In genomic region chr2:43142921-43143438, GRCh38 we compare ENCODE assay signal across 1 cellular context.
TF ChIP-seq lines count a peak whose summit lies in the region.

No MANE protein-coding gene starts in this region.

TF ChIP-seq in HepG2, 621 proteins besides CTCF, POLR2A, EP300 and RAD21 (continued from another document and continues in another):
- TF ChIP-seq SP5 (CRISPR knock-in tag; IDR thresholded peaks at IDR 0.05; ENCODE audit: borderline replicate concordance, low read depth) (no peak), HMGA1 (CRISPR knock-in tag; conservative IDR thresholded peaks at IDR 0.05) (no peak), ZFP1 (CRISPR knock-in tag; IDR thresholded peaks at IDR 0.05) (no peak), SNAI1 (CRISPR knock-in tag; IDR thresholded peaks at IDR 0.05; ENCODE audit: borderline replicate concordance) (no peak), ZNF432 (CRISPR knock-in tag; IDR thresholded peaks at IDR 0.05; ENCODE audit: borderline replicate concordance) (no peak), PPARG (CRISPR knock-in tag; conservative IDR thresholded peaks at IDR 0.05) (no peak), ZNF883 (CRISPR knock-in tag; IDR thresholded peaks at IDR 0.05; ENCODE audit: not compliant biosample characterization) (no peak), TEAD3 (CRISPR knock-in tag; optimal IDR thresholded peaks at IDR 0.05; ENCODE audit: borderline replicate concordance) (no peak), ZNF101 (CRISPR knock-in tag; IDR thresholded peaks at IDR 0.05; ENCODE audit: borderline replicate concordance, low read depth) (no peak), YEATS4 (CRISPR knock-in tag; IDR thresholded peaks at IDR 0.05; ENCODE audit: borderline replicate concordance) (no peak), ZSCAN29 (CRISPR knock-in tag; conservative IDR thresholded peaks at IDR 0.05) (no peak), ZSCAN9 (CRISPR knock-in tag; IDR thresholded peaks at IDR 0.05; ENCODE audit: borderline replicate concordance) (no peak), KDM4B (CRISPR knock-in tag; IDR thresholded peaks at IDR 0.05) (no peak), FOXK2 (IDR thresholded peaks at IDR 0.05) (no peak), ZNF576 (CRISPR knock-in tag; IDR thresholded peaks at IDR 0.05) (no peak), HMGXB4 (CRISPR knock-in tag; IDR thresholded peaks at IDR 0.05; ENCODE audit: borderline replicate concordance in 1 of 2, low read depth in 1 of 2) (peak in 1 of 2 experiments; percentile 68; a peak in 1 of 4 replicates), ZNF703 (CRISPR knock-in tag; IDR thresholded peaks at IDR 0.05; ENCODE audit: borderline replicate concordance) (no peak), IRX3 (CRISPR knock-in tag; IDR thresholded peaks at IDR 0.05; ENCODE audit: borderline replicate concordance, low read depth) (no peak), FOXA1 (IDR thresholded peaks at IDR 0.05) (no peak), FOXA1 (CRISPR knock-in tag; IDR thresholded peaks at IDR 0.05) (0 out of 2 replicates have a peak, but pooled peaks have one; percentile 19), NFE2 (CRISPR knock-in tag; IDR thresholded peaks at IDR 0.05) (no peak), SRSF4 (IDR thresholded peaks at IDR 0.05; ENCODE audit: low read depth, low read length, poor library complexity, severe bottlenecking) (no peak), HNF4G (IDR thresholded peaks at IDR 0.05; ENCODE audit: borderline replicate concordance, low read depth, low read length) (no peak), HNF4G (CRISPR knock-in tag; IDR thresholded peaks at IDR 0.05; ENCODE audit: borderline replicate concordance, low read depth) (no peak), ZNF329 (CRISPR knock-in tag; IDR thresholded peaks at IDR 0.05; ENCODE audit: low read depth) (no peak), ADNP (CRISPR knock-in tag; IDR thresholded peaks at IDR 0.05) (no peak), STAG1 (CRISPR knock-in tag; IDR thresholded peaks at IDR 0.05) (peak; percentile 89), CHD2 (IDR thresholded peaks at IDR 0.05; ENCODE audit: low read depth, low read length) (no peak), ZNF124 (CRISPR knock-in tag; IDR thresholded peaks at IDR 0.05) (no peak), ZNF136 (CRISPR knock-in tag; IDR thresholded peaks at IDR 0.05; ENCODE audit: low read depth) (no peak), HOXD1 (CRISPR knock-in tag; IDR thresholded peaks at IDR 0.05) (no peak), GTF3A (CRISPR knock-in tag; conservative IDR thresholded peaks at IDR 0.05) (no peak), KMT2B (CRISPR knock-in tag; IDR thresholded peaks at IDR 0.05) (no peak), MED13 (CRISPR knock-in tag; IDR thresholded peaks at IDR 0.05) (no peak), ZNF781 (CRISPR knock-in tag; IDR thresholded peaks at IDR 0.05; ENCODE audit: borderline replicate concordance, not compliant biosample characterization) (peak; percentile 37), KMT2A (CRISPR knock-in tag; IDR thresholded peaks at IDR 0.05) (no peak), ZNF20 (CRISPR knock-in tag; IDR thresholded peaks at IDR 0.05) (no peak), PRPF4 (IDR thresholded peaks at IDR 0.05; ENCODE audit: low read depth, low read length, poor library complexity, severe bottlenecking) (no peak), HNRNPH1 (optimal IDR thresholded peaks at IDR 0.05; ENCODE audit: low read depth, low read length) (no peak), DRAP1 (CRISPR knock-in tag; IDR thresholded peaks at IDR 0.05) (peak; percentile 44; the same call in 1 of the 2 replicates), SKI (IDR thresholded peaks at IDR 0.05; ENCODE audit: partially characterized antibody) (no peak), KAT2B (IDR thresholded peaks at IDR 0.05; ENCODE audit: borderline replicate concordance, low read depth, low read length) (no peak), ZIK1 (CRISPR knock-in tag; IDR thresholded peaks at IDR 0.05; ENCODE audit: borderline replicate concordance, low read depth) (no peak), ZNF275 (CRISPR knock-in tag; IDR thresholded peaks at IDR 0.05; ENCODE audit: borderline replicate concordance) (no peak), NFYC (CRISPR knock-in tag; IDR thresholded peaks at IDR 0.05) (peak; percentile 90), ZSCAN22 (CRISPR knock-in tag; IDR thresholded peaks at IDR 0.05) (no peak), ZNF7 (CRISPR knock-in tag; IDR thresholded peaks at IDR 0.05) (no peak), RARA (CRISPR knock-in tag; IDR thresholded peaks at IDR 0.05) (no peak), ZBTB1 (CRISPR knock-in tag; IDR thresholded peaks at IDR 0.05; ENCODE audit: borderline replicate concordance) (no peak), NCOA1 (CRISPR knock-in tag; IDR thresholded peaks at IDR 0.05) (no peak), TCF7 (IDR thresholded peaks at IDR 0.05; ENCODE audit: low read depth) (no peak), ZNF510 (CRISPR knock-in tag; IDR thresholded peaks at IDR 0.05; ENCODE audit: low read depth) (no peak), FOXA3 (CRISPR knock-in tag; IDR thresholded peaks at IDR 0.05) (peak; percentile 40; the same call in 1 of the 2 replicates), ATF7-NPFF (CRISPR knock-in tag; IDR thresholded peaks at IDR 0.05; ENCODE audit: low read depth) (no peak), ZNF629 (CRISPR knock-in tag; conservative IDR thresholded peaks at IDR 0.05) (no peak), NFKB2 (CRISPR knock-in tag; IDR thresholded peaks at IDR 0.05; ENCODE audit: borderline replicate concordance) (peak; percentile 41; the same call in 1 of the 2 replicates), ZBTB8A (CRISPR knock-in tag; IDR thresholded peaks at IDR 0.05; ENCODE audit: borderline replicate concordance, low read depth) (no peak), ELF1 (CRISPR knock-in tag; IDR thresholded peaks at IDR 0.05) (no peak), SIX1 (CRISPR knock-in tag; IDR thresholded peaks at IDR 0.05; ENCODE audit: borderline replicate concordance) (no peak), ZGPAT (CRISPR knock-in tag; IDR thresholded peaks at IDR 0.05) (no peak; the same call in 1 of the 2 replicates), DR1 (CRISPR knock-in tag; IDR thresholded peaks at IDR 0.05) (no peak)
- TF ChIP-seq, protein P1, sequence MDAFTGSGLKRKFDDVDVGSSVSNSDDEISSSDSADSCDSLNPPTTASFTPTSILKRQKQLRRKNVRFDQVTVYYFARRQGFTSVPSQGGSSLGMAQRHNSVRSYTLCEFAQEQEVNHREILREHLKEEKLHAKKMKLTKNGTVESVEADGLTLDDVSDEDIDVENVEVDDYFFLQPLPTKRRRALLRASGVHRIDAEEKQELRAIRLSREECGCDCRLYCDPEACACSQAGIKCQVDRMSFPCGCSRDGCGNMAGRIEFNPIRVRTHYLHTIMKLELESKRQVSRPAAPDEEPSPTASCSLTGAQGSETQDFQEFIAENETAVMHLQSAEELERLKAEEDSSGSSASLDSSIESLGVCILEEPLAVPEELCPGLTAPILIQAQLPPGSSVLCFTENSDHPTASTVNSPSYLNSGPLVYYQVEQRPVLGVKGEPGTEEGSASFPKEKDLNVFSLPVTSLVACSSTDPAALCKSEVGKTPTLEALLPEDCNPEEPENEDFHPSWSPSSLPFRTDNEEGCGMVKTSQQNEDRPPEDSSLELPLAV (CRISPR knock-in tag; conservative IDR thresholded peaks at IDR 0.05; ENCODE audit: low read depth), result no peak
- TF ChIP-seq, protein P2, sequence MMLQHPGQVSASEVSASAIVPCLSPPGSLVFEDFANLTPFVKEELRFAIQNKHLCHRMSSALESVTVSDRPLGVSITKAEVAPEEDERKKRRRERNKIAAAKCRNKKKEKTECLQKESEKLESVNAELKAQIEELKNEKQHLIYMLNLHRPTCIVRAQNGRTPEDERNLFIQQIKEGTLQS (CRISPR knock-in tag; IDR thresholded peaks at IDR 0.05), result no peak
- TF ChIP-seq, protein P3, sequence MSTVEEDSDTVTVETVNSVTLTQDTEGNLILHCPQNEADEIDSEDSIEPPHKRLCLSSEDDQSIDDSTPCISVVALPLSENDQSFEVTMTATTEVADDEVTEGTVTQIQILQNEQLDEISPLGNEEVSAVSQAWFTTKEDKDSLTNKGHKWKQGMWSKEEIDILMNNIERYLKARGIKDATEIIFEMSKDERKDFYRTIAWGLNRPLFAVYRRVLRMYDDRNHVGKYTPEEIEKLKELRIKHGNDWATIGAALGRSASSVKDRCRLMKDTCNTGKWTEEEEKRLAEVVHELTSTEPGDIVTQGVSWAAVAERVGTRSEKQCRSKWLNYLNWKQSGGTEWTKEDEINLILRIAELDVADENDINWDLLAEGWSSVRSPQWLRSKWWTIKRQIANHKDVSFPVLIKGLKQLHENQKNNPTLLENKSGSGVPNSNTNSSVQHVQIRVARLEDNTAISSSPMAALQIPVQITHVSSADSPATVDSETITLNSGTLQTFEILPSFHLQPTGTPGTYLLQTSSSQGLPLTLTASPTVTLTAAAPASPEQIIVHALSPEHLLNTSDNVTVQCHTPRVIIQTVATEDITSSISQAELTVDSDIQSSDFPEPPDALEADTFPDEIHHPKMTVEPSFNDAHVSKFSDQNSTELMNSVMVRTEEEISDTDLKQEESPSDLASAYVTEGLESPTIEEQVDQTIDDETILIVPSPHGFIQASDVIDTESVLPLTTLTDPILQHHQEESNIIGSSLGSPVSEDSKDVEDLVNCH (CRISPR knock-in tag; IDR thresholded peaks at IDR 0.05), result no peak
- TF ChIP-seq, protein P4, sequence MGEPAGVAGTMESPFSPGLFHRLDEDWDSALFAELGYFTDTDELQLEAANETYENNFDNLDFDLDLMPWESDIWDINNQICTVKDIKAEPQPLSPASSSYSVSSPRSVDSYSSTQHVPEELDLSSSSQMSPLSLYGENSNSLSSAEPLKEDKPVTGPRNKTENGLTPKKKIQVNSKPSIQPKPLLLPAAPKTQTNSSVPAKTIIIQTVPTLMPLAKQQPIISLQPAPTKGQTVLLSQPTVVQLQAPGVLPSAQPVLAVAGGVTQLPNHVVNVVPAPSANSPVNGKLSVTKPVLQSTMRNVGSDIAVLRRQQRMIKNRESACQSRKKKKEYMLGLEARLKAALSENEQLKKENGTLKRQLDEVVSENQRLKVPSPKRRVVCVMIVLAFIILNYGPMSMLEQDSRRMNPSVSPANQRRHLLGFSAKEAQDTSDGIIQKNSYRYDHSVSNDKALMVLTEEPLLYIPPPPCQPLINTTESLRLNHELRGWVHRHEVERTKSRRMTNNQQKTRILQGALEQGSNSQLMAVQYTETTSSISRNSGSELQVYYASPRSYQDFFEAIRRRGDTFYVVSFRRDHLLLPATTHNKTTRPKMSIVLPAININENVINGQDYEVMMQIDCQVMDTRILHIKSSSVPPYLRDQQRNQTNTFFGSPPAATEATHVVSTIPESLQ (CRISPR knock-in tag; conservative IDR thresholded peaks at IDR 0.05), result no peak
- TF ChIP-seq, protein P5, sequence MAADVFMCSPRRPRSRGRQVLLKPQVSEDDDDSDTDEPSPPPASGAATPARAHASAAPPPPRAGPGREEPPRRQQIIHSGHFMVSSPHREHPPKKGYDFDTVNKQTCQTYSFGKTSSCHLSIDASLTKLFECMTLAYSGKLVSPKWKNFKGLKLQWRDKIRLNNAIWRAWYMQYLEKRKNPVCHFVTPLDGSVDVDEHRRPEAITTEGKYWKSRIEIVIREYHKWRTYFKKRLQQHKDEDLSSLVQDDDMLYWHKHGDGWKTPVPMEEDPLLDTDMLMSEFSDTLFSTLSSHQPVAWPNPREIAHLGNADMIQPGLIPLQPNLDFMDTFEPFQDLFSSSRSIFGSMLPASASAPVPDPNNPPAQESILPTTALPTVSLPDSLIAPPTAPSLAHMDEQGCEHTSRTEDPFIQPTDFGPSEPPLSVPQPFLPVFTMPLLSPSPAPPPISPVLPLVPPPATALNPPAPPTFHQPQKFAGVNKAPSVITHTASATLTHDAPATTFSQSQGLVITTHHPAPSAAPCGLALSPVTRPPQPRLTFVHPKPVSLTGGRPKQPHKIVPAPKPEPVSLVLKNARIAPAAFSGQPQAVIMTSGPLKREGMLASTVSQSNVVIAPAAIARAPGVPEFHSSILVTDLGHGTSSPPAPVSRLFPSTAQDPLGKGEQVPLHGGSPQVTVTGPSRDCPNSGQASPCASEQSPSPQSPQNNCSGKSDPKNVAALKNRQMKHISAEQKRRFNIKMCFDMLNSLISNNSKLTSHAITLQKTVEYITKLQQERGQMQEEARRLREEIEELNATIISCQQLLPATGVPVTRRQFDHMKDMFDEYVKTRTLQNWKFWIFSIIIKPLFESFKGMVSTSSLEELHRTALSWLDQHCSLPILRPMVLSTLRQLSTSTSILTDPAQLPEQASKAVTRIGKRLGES (CRISPR knock-in tag; IDR thresholded peaks at IDR 0.05; ENCODE audit: borderline replicate concordance), result no peak
